9 cellular contexts compared by ENCODE assay signal in genomic region chr14:72518809-72519377, GRCh38.
DNase-seq lines count a peak whose midpoint lies in the region; ATAC-seq lines count a peak whose summit lies in the region.
"Had no signal": no experiment of that assay in that cellular context is flagged by ENCODE, and none has a peak within 500 bp of the region (broad histone marks: within the 10 kb centered on the region; RNA-seq: fewer than 3 reads in every experiment).

No MANE protein-coding gene starts in this region.

- peak overlapping the region in 8 of 11 experiments; percentile 9 to 65 (median 45); a peak in 12 of 22 replicates for H3K9ac ChIP-seq in BLaER1 treated with 17β-estradiol and CSF1 and Interleukin-3, amounts not matched to agents 10 nM and 100 nM

- no peaks in the 10 kb centered on the region for H3K27me3 ChIP-seq in BLaER1 treated with 17β-estradiol and CSF1 and Interleukin-3, amounts not matched to agents 10 nM and 100 nM

- 0 out of 22 replicates have a peak, but pooled peaks cover 0 to 9% (median 0%) of the 10 kb centered on the region in 11 experiments for H4K20me1 ChIP-seq in BLaER1 treated with 17β-estradiol and CSF1 and Interleukin-3, amounts not matched to agents 10 nM and 100 nM

- H3K4me3 ChIP-seq in BLaER1 treated with 17β-estradiol and CSF1 and Interleukin-3, amounts not matched to agents 10 nM and 100 nM, result peak overlapping the region in 8 of 10 experiments; percentile 2 to 46 (median 20); a peak in 8 of 20 replicates

- H3K9me3 ChIP-seq in BLaER1 treated with 17β-estradiol and CSF1 and Interleukin-3, amounts not matched to agents 10 nM and 100 nM (replicated peaks in 1 of 11), result peaks cover 10 to 26% (median 19%) of the 10 kb centered on the region in 11 experiments; a peak in 17 of 22 replicates

- H3K27ac ChIP-seq in BLaER1 treated with 17β-estradiol and CSF1 and Interleukin-3, amounts not matched to agents 10 nM and 100 nM, result peak overlapping the region in 9 of 11 experiments; percentile 56 to 82 (median 71); a peak in 18 of 22 replicates
- H3K27ac ChIP-seq: C4-2B had no signal

- peaks cover 47 to 67% (median 52%) of the 10 kb centered on the region in 10 experiments for H3K4me1 ChIP-seq in BLaER1 treated with 17β-estradiol and CSF1 and Interleukin-3, amounts not matched to agents 10 nM and 100 nM

- H3K4me2 ChIP-seq in BLaER1 treated with 17β-estradiol and CSF1 and Interleukin-3, amounts not matched to agents 10 nM and 100 nM, result peak overlapping the region; percentile 70 to 92 (median 83)

- ATAC-seq in GM19463 (IDR thresholded peaks at IDR 0.05; ENCODE audit: unreplicated experiment), result peak; percentile 61
- peak; percentile 58 for ATAC-seq in HG03521 (IDR thresholded peaks at IDR 0.05; ENCODE audit: unreplicated experiment)

- no peaks in the 10 kb centered on the region for H3K36me3 ChIP-seq in BLaER1 treated with 17β-estradiol and CSF1 and Interleukin-3, amounts not matched to agents 10 nM and 100 nM

- DNase-seq in activated CD8-positive, alpha-beta memory T cell treated with anti-CD3 and anti-CD28 coated beads, Interleukin-2, amount 50 U/mL, for 4 hours, result peak; percentile 43
- DNase-seq in stimulated activated naive CD4-positive, alpha-beta T cell treated with Interleukin-2 at 50 U/mL for 16 hours (lab: John Stamatoyannopoulos, UW), result peak; percentile 31
- DNase-seq in hypothalamus (lab: John Stamatoyannopoulos, UW) (no peak), NCI-H187 treated with DMSO at 0.1 percent for 48 hours (lab: John Stamatoyannopoulos, UW) (no peak), medulla oblongata (ENCODE audit: extremely low spot score) (no peak)

Comparison
In these comparisons a context has a peak if more than half of its experiments do, and no peak if none do; other contexts are left out.
1. DNase-seq: peak in activated CD8-positive, alpha-beta memory T cell treated with anti-CD3 and anti-CD28 coated beads, Interleukin-2, amount 50 U/mL, for 4 hours (single experiment) and stimulated activated naive CD4-positive, alpha-beta T cell treated with Interleukin-2 at 50 U/mL for 16 hours (single experiment); none in hypothalamus (0 of 51), NCI-H187 treated with DMSO at 0.1 percent for 48 hours (single experiment) and medulla oblongata (single experiment).